ENCODE assay signal across 13 cellular contexts in genomic region chr12:104507672-104508071, GRCh38. TPM values are rescaled to one million over a fixed set of nuclear protein-coding genes. Genes with fewer than 3 reads are reported as not detected.
A peak's percentile ranks its signal among the peaks of the same experiment; 100 is the strongest.
DNase-seq lines count a peak whose midpoint lies in the region; ATAC-seq and TF ChIP-seq lines count a peak whose summit lies in the region.
"Had no signal": no experiment of that assay in that cellular context is flagged by ENCODE, and none has a peak within 500 bp of the region (broad histone marks: within the 10 kb centered on the region; RNA-seq: fewer than 3 reads in every experiment).

No MANE protein-coding gene starts in this region.

- no peak overlapping the region for H3K27ac ChIP-seq in RWPE1
- H3K27ac ChIP-seq: coronary artery, esophagus squamous epithelium, testis, VCaP had no signal

- peaks cover 82 to 83% of the 10 kb centered on the region in 2 donors for H3K4me1 Mint-ChIP-seq in natural killer cell treated with Interleukin-12 subunit alpha and Interleukin-12 subunit beta and Interleukin-15 and Interleukin-18, amount 100 ng/mL, for 72 hours (ENCODE audit: low read depth in 2 of 2)
- peaks cover 13% of the 10 kb centered on the region for H3K4me1 Mint-ChIP-seq in endothelial cell (ENCODE audit: unreplicated experiment)

- DNase-seq in ELR (ENCODE audit: low read depth), result peak; percentile 16
- peak; percentile 27 for DNase-seq in NCI-H1694 treated with DMSO at 0.1 percent for 48 hours (lab: John Stamatoyannopoulos, UW)
- peak; percentile 15 for DNase-seq in RWPE1 (ENCODE audit: low spot score)
- no peak for DNase-seq in natural killer cell treated with Interleukin-12 subunit alpha and Interleukin-12 subunit beta and Interleukin-15 and Interleukin-18, amount 100 ng/mL, for 72 hours (ENCODE audit: low spot score)
- DNase-seq in endothelial cell (ENCODE audit: low spot score), result no peak
- no peak for DNase-seq in activated T-cell treated with anti-CD3 and anti-CD28 coated beads, Interleukin-2, amount 50 U/mL, for 1 hour
- DNase-seq: Calu3, esophagus squamous epithelium, SIG-M5, testis had no signal

- POLR2A ChIA-PET in RWPE1 (lab: Yijun Ruan, JAX; ENCODE audit: low non-redundant PET), result no interaction called here

- H3K9me3 Mint-ChIP-seq in natural killer cell treated with Interleukin-12 subunit alpha and Interleukin-12 subunit beta and Interleukin-15 and Interleukin-18, amount 100 ng/mL, for 72 hours, result no peaks in the 10 kb centered on the region
- no peaks in the 10 kb centered on the region for H3K9me3 Mint-ChIP-seq in endothelial cell (ENCODE audit: unreplicated experiment)

- H3K4me3 Mint-ChIP-seq in natural killer cell treated with Interleukin-12 subunit alpha and Interleukin-12 subunit beta and Interleukin-15 and Interleukin-18, amount 100 ng/mL, for 72 hours, result peak overlapping the region; percentile 68
- no peak overlapping the region for H3K4me3 Mint-ChIP-seq in endothelial cell (ENCODE audit: unreplicated experiment)

- H3K27me3 Mint-ChIP-seq in natural killer cell treated with Interleukin-12 subunit alpha and Interleukin-12 subunit beta and Interleukin-15 and Interleukin-18, amount 100 ng/mL, for 72 hours, result no peaks in the 10 kb centered on the region
- H3K27me3 Mint-ChIP-seq in endothelial cell (ENCODE audit: unreplicated experiment), result peaks cover 2% of the 10 kb centered on the region

- TF ChIP-seq CTCF in RWPE1 (conservative IDR thresholded peaks at IDR 0.05; ENCODE audit: low read depth) (no peak), endothelial cell (IDR thresholded peaks at IDR 0.05; ENCODE audit: unreplicated experiment) (no peak)

- no peak for ATAC-seq in natural killer cell treated with Interleukin-12 subunit alpha and Interleukin-12 subunit beta and Interleukin-15 and Interleukin-18, amount 100 ng/mL, for 72 hours
- no peak for ATAC-seq in HG02970 (IDR thresholded peaks at IDR 0.05; ENCODE audit: low FRiP score, unreplicated experiment)

- CTCF ChIA-PET in RWPE1 (lab: Yijun Ruan, JAX), result no interaction called here

- peak overlapping the region in 1 of 2 donors; percentile 69 for H3K27ac Mint-ChIP-seq in natural killer cell treated with Interleukin-12 subunit alpha and Interleukin-12 subunit beta and Interleukin-15 and Interleukin-18, amount 100 ng/mL, for 72 hours
- H3K27ac Mint-ChIP-seq in endothelial cell (ENCODE audit: unreplicated experiment), result no peak overlapping the region

- H3K36me3 Mint-ChIP-seq in natural killer cell treated with Interleukin-12 subunit alpha and Interleukin-12 subunit beta and Interleukin-15 and Interleukin-18, amount 100 ng/mL, for 72 hours, result peaks cover 12% of the 10 kb centered on the region
- H3K36me3 Mint-ChIP-seq in endothelial cell (ENCODE audit: low read depth, unreplicated experiment), result peaks cover 9% of the 10 kb centered on the region

RNA-seq across cellular contexts. Expression of gene CHST11, which starts 50.9 kb away (rescaled TPM):
- 100 to 1,000 TPM; 195 to 374 TPM for total RNA-seq in natural killer cell treated with Interleukin-12 subunit alpha and Interleukin-12 subunit beta and Interleukin-15 and Interleukin-18, amount 100 ng/mL, for 72 hours
- total RNA-seq in endothelial cell (ENCODE audit: unreplicated experiment), result 11.8 TPM

Comparison
In these comparisons a context has a peak if more than half of its experiments do, and no peak if none do; other contexts are left out.
1. DNase-seq: peak in ELR (single experiment), NCI-H1694 treated with DMSO at 0.1 percent for 48 hours (single experiment) and RWPE1 (single experiment); none in natural killer cell treated with Interleukin-12 subunit alpha and Interleukin-12 subunit beta and Interleukin-15 and Interleukin-18, amount 100 ng/mL, for 72 hours (single experiment), endothelial cell (single experiment) and activated T-cell treated with anti-CD3 and anti-CD28 coated beads, Interleukin-2, amount 50 U/mL, for 1 hour (single experiment).
2. RNA of gene CHST11, which starts 50.9 kb away (total RNA-seq): 195 to 374 TPM in natural killer cell treated with Interleukin-12 subunit alpha and Interleukin-12 subunit beta and Interleukin-15 and Interleukin-18, amount 100 ng/mL, for 72 hours; 11.8 TPM in endothelial cell (single experiment); every median in the first group is over 10 times any median in the second.